Comparison of ENCODE assay signal across 13 cellular contexts in the genomic region with DNA sequence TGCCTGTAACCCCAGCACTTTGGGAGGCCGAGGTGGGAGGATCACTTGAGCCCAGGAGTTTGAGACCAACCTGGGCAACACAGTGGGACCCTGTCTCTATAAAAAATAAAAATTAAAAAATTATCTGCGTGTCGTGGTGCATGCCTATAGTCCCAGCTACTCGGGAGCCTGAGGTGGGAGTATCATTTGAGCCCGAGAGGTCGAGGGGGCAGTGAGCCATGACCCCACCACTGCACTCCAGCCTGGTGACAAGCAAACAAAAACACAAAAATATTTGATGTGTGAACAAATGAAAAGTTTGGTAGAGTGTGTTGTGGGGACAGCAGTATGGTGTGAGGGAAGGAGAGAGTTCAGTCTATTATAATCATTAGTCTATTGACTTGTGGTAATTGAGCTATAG.
A peak's percentile ranks its signal among the peaks of the same experiment; 100 is the strongest.
DNase-seq lines count a peak whose midpoint lies in the region; TF ChIP-seq lines count a peak whose summit lies in the region.
"Had no signal": no experiment of that assay in that cellular context is flagged by ENCODE, and none has a peak within 500 bp of the region (broad histone marks: within the 10 kb centered on the region; RNA-seq: fewer than 3 reads in every experiment).

No MANE protein-coding gene starts in this region.

- peak overlapping the region; percentile 92 to 93 for H3K27ac ChIP-seq in ascending aorta
- H3K27ac ChIP-seq: pancreas had no signal

- H3K36me3 Mint-ChIP-seq in Calu3 (ENCODE audit: insufficient read depth, unreplicated experiment): peaks cover 7% of the 10 kb centered on the region

- H3K9me3 ChIP-seq in ascending aorta (no peaks in the 10 kb centered on the region), skeletal muscle satellite cell (replicated peaks; ENCODE audit: low read length) (no peaks in the 10 kb centered on the region)
- H3K9me3 ChIP-seq: pancreas had no signal

- no peak overlapping the region for H3K4me3 Mint-ChIP-seq in Calu3 (ENCODE audit: low read depth, unreplicated experiment)
- H3K4me3 Mint-ChIP-seq: CD14-positive monocyte had no signal

- DNase-seq in Calu3 (no peak), ascending aorta (ENCODE audit: low spot score in 2 of 2) (peak in 1 of 2 donors; percentile 60), islet precursor cell (peak; percentile 49), foreskin fibroblast (no peak), HuH-7.5 (ENCODE audit: low spot score) (no peak), kidney tubule cell (ENCODE audit: low spot score) (no peak), COLO829 (ENCODE audit: low spot score) (no peak)
- DNase-seq: activated CD4-positive, CD25-positive, alpha-beta regulatory T cell treated with anti-CD3 and anti-CD28 coated beads, Interleukin-2, amount 50 U/mL, for 72 hours; effector memory CD4-positive, alpha-beta T cell; NCI-H1417; pancreas had no signal

- peak overlapping the region; percentile 85 for H3K27ac Mint-ChIP-seq in Calu3 (ENCODE audit: unreplicated experiment)
- H3K27ac Mint-ChIP-seq: CD14-positive monocyte had no signal

- H3K36me3 ChIP-seq in ascending aorta (no peaks in the 10 kb centered on the region), skeletal muscle satellite cell (ENCODE audit: insufficient read depth, low read length) (no peaks in the 10 kb centered on the region)
- H3K36me3 ChIP-seq: pancreas had no signal

- H3K9ac ChIP-seq in skeletal muscle satellite cell (ENCODE audit: low read depth, low read length): peak overlapping the region; percentile 86

- TF ChIP-seq CTCF in Calu3 (IDR thresholded peaks at IDR 0.05; ENCODE audit: unreplicated experiment) (no peak), ascending aorta (IDR thresholded peaks at IDR 0.05) (no peak), foreskin fibroblast (IDR thresholded peaks at IDR 0.05; ENCODE audit: low read depth, low read length) (no peak)

- H3K4me1 Mint-ChIP-seq in Calu3 (ENCODE audit: low read depth, unreplicated experiment): peaks cover 42% of the 10 kb centered on the region

- H3K4me1 ChIP-seq in ascending aorta: peaks cover 11 to 42% of the 10 kb centered on the region in 2 donors
- peaks cover 64% of the 10 kb centered on the region for H3K4me1 ChIP-seq in skeletal muscle satellite cell (ENCODE audit: control insufficient read depth, insufficient read depth, low read length)
- H3K4me1 ChIP-seq: pancreas had no signal

- no peaks in the 10 kb centered on the region for H3K9me3 Mint-ChIP-seq in Calu3 (ENCODE audit: low read depth, unreplicated experiment)

- H3K27me3 ChIP-seq in ascending aorta (no peaks in the 10 kb centered on the region), skeletal muscle satellite cell (ENCODE audit: control insufficient read depth, insufficient read depth, low read length) (no peaks in the 10 kb centered on the region)
- H3K27me3 ChIP-seq: pancreas had no signal

- peak overlapping the region; percentile 77 for H3K4me2 ChIP-seq in skeletal muscle satellite cell (ENCODE audit: low read length)

- CTCF ChIA-PET in Calu3 (lab: Charles Lee): interaction anchor here (0.7 to 1.5 kb wide), 3 partner anchors 122 to 199 kb away, joined by 4 to 10 read pairs (median 8); no protein-coding TSS in a partner anchor

- intact Hi-C loops in Calu3 (cut with micrococcal nuclease; ENCODE audit: unreplicated experiment): no loop called here
- intact Hi-C loops in ascending aorta (cut with DNase I): loop anchor here (5.0 to 10.0 kb wide), 3 partner anchors 312 to 1354 kb away; no protein-coding TSS in a partner anchor

- no peaks in the 10 kb centered on the region for H3K27me3 Mint-ChIP-seq in Calu3 (ENCODE audit: unreplicated experiment)

- no TSS peak for BruUV-seq in Calu3 (replicated peaks; lab: Mats Ljungman, UMichigan)

- H3K4me3 ChIP-seq in ascending aorta: no peak overlapping the region
- peak overlapping the region; percentile 56 for H3K4me3 ChIP-seq in skeletal muscle satellite cell (ENCODE audit: low read length)
- peak overlapping the region in 1 of 2 donors; percentile 0 for H3K4me3 ChIP-seq in foreskin fibroblast (ENCODE audit: low read depth in 1 of 2, low read length in 2 of 2)
- H3K4me3 ChIP-seq: pancreas had no signal
